Comparison of ENCODE assay signal across 8 cellular contexts in the genomic region with DNA sequence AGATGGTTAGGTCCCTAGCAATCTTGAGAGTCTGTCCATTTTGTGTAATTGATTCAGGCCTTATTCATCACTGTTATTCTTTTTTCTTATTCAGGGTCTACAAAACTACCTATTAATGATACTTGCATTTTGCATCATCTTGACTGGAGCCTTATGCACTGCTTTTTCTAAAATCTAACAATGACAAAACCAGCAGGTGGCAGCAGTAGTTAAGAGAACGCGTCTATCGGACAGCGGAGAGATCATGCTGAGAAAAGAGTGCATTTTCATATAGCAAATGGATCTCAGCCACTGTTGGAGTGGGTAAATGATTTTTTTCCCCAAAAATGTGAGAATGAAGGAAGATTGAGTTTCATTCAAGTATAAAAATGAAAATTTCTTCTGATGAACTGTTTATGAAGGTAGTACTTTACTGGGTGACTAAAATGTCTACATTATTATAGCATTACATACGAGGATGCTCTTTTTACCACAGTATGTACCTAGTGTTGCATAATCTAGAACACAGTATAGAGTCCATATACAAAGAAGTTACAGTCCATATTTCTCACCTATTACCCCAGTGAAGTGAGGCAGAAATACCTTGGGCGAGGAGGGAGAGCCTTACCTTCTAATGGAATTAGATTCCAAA. TPM values are rescaled to one million over a fixed set of nuclear protein-coding genes. Genes with fewer than 3 reads are reported as not detected.
DNase-seq lines count a peak whose midpoint lies in the region; ATAC-seq, FAIRE-seq and TF ChIP-seq lines count a peak whose summit lies in the region.

No MANE protein-coding gene starts in this region.

- H3K27ac Mint-ChIP-seq in HFFc6 = no peak overlapping the region

- TF ChIP-seq RAD21 in A549 (conservative IDR thresholded peaks at IDR 0.05 in 1 of 2, IDR thresholded peaks at IDR 0.05 in 1 of 2) = peak; percentile 66 to 74

- TF ChIP-seq EP300 in A549 (IDR thresholded peaks at IDR 0.05) = no peak

- peaks cover 4% of the 10 kb centered on the region for H3K27me3 Mint-ChIP-seq in HFFc6 (ENCODE audit: insufficient read depth)

- H3K4me2 ChIP-seq in A549 = no peak overlapping the region

- TF ChIP-seq CTCF in A549 (IDR thresholded peaks at IDR 0.05) = peak; percentile 49
- TF ChIP-seq CTCF in GM12872 (IDR thresholded peaks at IDR 0.05; ENCODE audit: insufficient read depth, low read depth, low read length) = peak; percentile 60
- TF ChIP-seq CTCF in HFFc6 (IDR thresholded peaks at IDR 0.05) = peak; percentile 85

- H3K4me3 Mint-ChIP-seq in HFFc6 = no peak overlapping the region

- FAIRE-seq in A549 (lab: Jason Lieb, UNC) = no peak

- no peaks in the 10 kb centered on the region for H3K36me3 ChIP-seq in MG63

- no peaks in the 10 kb centered on the region for H3K4me1 ChIP-seq in A549

- no peaks in the 10 kb centered on the region for H3K9me3 ChIP-seq in A549
- H3K9me3 ChIP-seq in MG63 = no peaks in the 10 kb centered on the region

- no peaks in the 10 kb centered on the region for H3K9me3 Mint-ChIP-seq in HFFc6

- TF ChIP-seq POLR2A in A549 (IDR thresholded peaks at IDR 0.05; ENCODE audit: low read length) = no peak

- DNase-seq in A549 (ENCODE audit: low read depth in 1 of 2, low spot score in 1 of 2) (peak; percentile 13 to 39), HFFc6 (peak; percentile 65), MG63 (peak; percentile 16), SW 1271 (lab: John Stamatoyannopoulos, UW) (peak; percentile 2 to 38), cerebellum (ENCODE audit: low spot score) (peak; percentile 29), left lobe of liver (ENCODE audit: low spot score) (peak; percentile 52)
- peak; percentile 6 for DNase-seq in stimulated activated CD8-positive, alpha-beta memory T cell treated with anti-CD3 and anti-CD28 coated beads, Interleukin-15, amount 100 ng/mL, for 1 hour (ENCODE audit: low read depth)

- CTCF ChIA-PET in A549 (lab: Yijun Ruan, JAX) = interaction anchor here (0.7 to 7.2 kb wide), 6 partner anchors 9 to 389 kb away, joined by 3 to 46 read pairs (median 6); no protein-coding TSS in a partner anchor

- 45% methylated on average over 6 of the region's 6 CpGs for WGBS in A549 (ENCODE audit: missing lambda C conversion rate)

- H3K36me3 Mint-ChIP-seq in HFFc6 (ENCODE audit: low read depth) = no peaks in the 10 kb centered on the region

- POLR2A ChIA-PET in A549 (lab: Yijun Ruan, JAX) = no interaction called here

- ATAC-seq in A549 (peak; percentile 90 to 91), left lobe of liver (peak; percentile 93)

- no peaks in the 10 kb centered on the region for H3K27me3 ChIP-seq in MG63

- H3K27ac ChIP-seq in A549 = no peak overlapping the region

- H3K4me1 Mint-ChIP-seq in HFFc6 (ENCODE audit: low read depth) = no peaks in the 10 kb centered on the region

- H3K4me3 ChIP-seq in A549 (no peak overlapping the region), MG63 (no peak overlapping the region)

TF ChIP-seq in A549, 52 proteins besides CTCF, POLR2A, EP300 and RAD21:
- TF ChIP-seq SMC3 (IDR thresholded peaks at IDR 0.05) = peak; percentile 64
- TF ChIP-seq MAZ (IDR thresholded peaks at IDR 0.05; ENCODE audit: borderline replicate concordance, low read depth, low read length) = no peak
TF ChIP-seq in A549: peak in this region for 1.

RNA-seq across cellular contexts. Expression of a gene that starts 43.2 kb away (rescaled TPM):
- polyA plus RNA-seq in A549 (2011; rRNA removed) = 8.8 and 10.2 TPM in 2 replicates
- polyA plus RNA-seq in A549 (2012; cell fraction: cytosol; rRNA removed) = 1.5 and 2.1 TPM in 2 replicates
- polyA plus RNA-seq in A549 (2012; cell fraction: nucleus; rRNA removed) = 0.89 and 1.3 TPM in 2 replicates
- 3.9 to 5.3 TPM (median 4.4 TPM) in 3 replicates for polyA plus RNA-seq in A549 (2017; fragmentation: RNase III; extraction: RNeasy Plus Mini Kit Qiagen cat#74134 plus additional on column Dnase treatment)
- polyA minus RNA-seq in A549 (2011; rRNA and poly(A)+ RNA removed) = 12.7 and 15.6 TPM in 2 replicates
- under 1 TPM in 5 of 6 experiments, not detected in 1; 0.18 to 0.34 (median 0.29) TPM for total RNA-seq in HFFc6 (2021; fragmentation: NEBNext Ultra II Directional; extraction: Animal tissue kit (Norgen Biotek cat#: 25700))
- 1.7 and 3.9 TPM in 2 replicates for total RNA-seq in MG63 (2014; rRNA removed; shearing (Covaris generic); ENCODE audit: low replicate concordance)
- total RNA-seq in cerebellum = 4.0 TPM
- total RNA-seq in left lobe of liver = 1.5 TPM

Comparison
In these comparisons a context has a peak if more than half of its experiments do, and no peak if none do; other contexts are left out.
1. DNase-seq: peak in every context shown above with its lines; median percentile 65 in HFFc6; 52 in left lobe of liver; 29 in cerebellum; 26 in A549; 20 in SW 1271; 16 in MG63; 6 in stimulated activated CD8-positive, alpha-beta memory T cell treated with anti-CD3 and anti-CD28 coated beads, Interleukin-15, amount 100 ng/mL, for 1 hour.